Comparison of ENCODE assay signal across 26 cellular contexts in the genomic region with DNA sequence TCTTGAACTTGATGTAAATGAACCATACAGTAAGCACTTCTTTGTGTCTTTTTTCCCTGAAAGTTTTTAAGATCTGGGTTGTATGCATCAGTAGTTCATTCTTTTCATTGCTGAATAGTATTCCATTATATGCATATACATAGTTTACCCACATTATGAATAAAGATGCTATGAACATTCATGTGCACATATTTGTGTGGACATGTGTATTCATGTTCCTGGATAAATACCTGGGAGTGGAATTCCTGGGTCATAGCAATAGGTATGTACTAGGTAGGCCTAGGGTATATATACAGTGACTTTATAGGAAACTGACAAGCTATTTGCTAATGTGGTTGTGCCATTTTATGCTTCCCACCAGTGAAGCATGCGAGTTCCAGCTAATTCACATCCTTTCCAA.
DNase-seq lines count a peak whose midpoint lies in the region; ATAC-seq, FAIRE-seq and TF ChIP-seq lines count a peak whose summit lies in the region.
"Had no signal": no experiment of that assay in that cellular context is flagged by ENCODE, and none has a peak within 500 bp of the region (broad histone marks: within the 10 kb centered on the region; RNA-seq: fewer than 3 reads in every experiment).

No MANE protein-coding gene starts in this region.

- H3K4ac ChIP-seq in mesenchymal stem cell (ENCODE audit: low read depth in 1 of 2, low read length in 2 of 2): no peak overlapping the region

- ATAC-seq in foreskin keratinocyte: peak; percentile 16
- ATAC-seq: A549, GM12878, HCT116 had no signal

- H2BK12ac ChIP-seq in mesenchymal stem cell (ENCODE audit: low read length in 2 of 2): no peak overlapping the region

- intact Hi-C loops in mammary epithelial cell (cut with micrococcal nuclease): no loop called here

- no peak overlapping the region for H3K18ac ChIP-seq in mesenchymal stem cell (ENCODE audit: low read depth in 1 of 2, low read length in 2 of 2)

- H2AFZ ChIP-seq in mammary epithelial cell (ENCODE audit: low read depth, low read length) (no peak overlapping the region), mesenchymal stem cell (ENCODE audit: low read depth, low read length) (no peak overlapping the region)
- H2AFZ ChIP-seq: GM23248 had no signal

- no peak overlapping the region for H4K91ac ChIP-seq in mesenchymal stem cell (ENCODE audit: low read length)

- no peaks in the 10 kb centered on the region for H4K20me1 ChIP-seq in mammary epithelial cell (ENCODE audit: insufficient read depth, low read length)
- H4K20me1 ChIP-seq: BLaER1 treated with 17β-estradiol and CSF1 and Interleukin-3, amounts not matched to agents 10 nM and 100 nM had no signal

- H3K23ac ChIP-seq in mesenchymal stem cell (ENCODE audit: low read length in 2 of 2): no peak overlapping the region

- no peaks in the 10 kb centered on the region for H3K79me1 ChIP-seq in mesenchymal stem cell (replicated peaks; ENCODE audit: low read length, poor library complexity, severe bottlenecking)

- no TSS peak for BruUV-seq in mammary epithelial cell (replicated peaks; lab: Mats Ljungman, UMichigan)

- TF ChIP-seq CTCF in HEK293 (tag by site-specific recombination; IDR thresholded peaks at IDR 0.05) (no peak), bronchial epithelial cell (IDR thresholded peaks at IDR 0.05; ENCODE audit: insufficient read depth, low read length, severe bottlenecking) (no peak), foreskin keratinocyte (conservative IDR thresholded peaks at IDR 0.05) (no peak), mammary epithelial cell (conservative IDR thresholded peaks at IDR 0.05 in 1 of 2, IDR thresholded peaks at IDR 0.05 in 1 of 2; ENCODE audit: extremely low read depth in 1 of 2, insufficient read depth in 1 of 2, low read depth in 1 of 2, low read length in 2 of 2) (no peak)

- no peaks in the 10 kb centered on the region for H3K36me3 ChIP-seq in HEK293 (ENCODE audit: control insufficient read depth in 2 of 2, insufficient read depth in 1 of 2, low read length in 2 of 2)
- H3K36me3 ChIP-seq in bronchial epithelial cell (ENCODE audit: control insufficient read depth, insufficient read depth, low read length): no peaks in the 10 kb centered on the region
- H3K36me3 ChIP-seq in mammary epithelial cell (ENCODE audit: insufficient read depth, low read length): no peaks in the 10 kb centered on the region
- no peaks in the 10 kb centered on the region for H3K36me3 ChIP-seq in mesenchymal stem cell (ENCODE audit: control insufficient read depth in 1 of 2, insufficient read depth in 2 of 2, low read depth in 1 of 2, low read length in 2 of 2)
- H3K36me3 ChIP-seq: BE2C; BLaER1 treated with 17β-estradiol and CSF1 and Interleukin-3, amounts not matched to agents 10 nM and 100 nM had no signal

- no peak overlapping the region for H4K8ac ChIP-seq in mesenchymal stem cell (ENCODE audit: low read length)

- no peaks in the 10 kb centered on the region for H3K79me2 ChIP-seq in mammary epithelial cell (ENCODE audit: insufficient read depth, low read length)

- H2BK15ac ChIP-seq in mesenchymal stem cell (ENCODE audit: low read depth, poor library complexity, severe bottlenecking): no peak overlapping the region

- H3K4me1 ChIP-seq in HEK293 (ENCODE audit: control insufficient read depth, insufficient read depth, low read length) (no peaks in the 10 kb centered on the region; the same call in 1 of the 2 replicates), foreskin keratinocyte (no peaks in the 10 kb centered on the region), mammary epithelial cell (ENCODE audit: insufficient read depth, low read length) (no peaks in the 10 kb centered on the region), mesenchymal stem cell (ENCODE audit: control insufficient read depth, insufficient read depth, low read depth, low read length) (no peaks in the 10 kb centered on the region)
- H3K4me1 ChIP-seq: A549; BE2C; BLaER1 treated with 17β-estradiol and CSF1 and Interleukin-3, amounts not matched to agents 10 nM and 100 nM had no signal

- no peak overlapping the region for H2AK5ac ChIP-seq in mesenchymal stem cell (ENCODE audit: low read length, severe bottlenecking)

- dilution Hi-C loops in mammary epithelial cell (cut with HindIII; ENCODE audit: low sequenced_read_pairs): no loop called here

- no peak overlapping the region for H2BK120ac ChIP-seq in mesenchymal stem cell (ENCODE audit: low read depth, low read length)

- WGBS in mammary epithelial cell (ENCODE audit: low coverage, missing lambda C conversion rate): 88% methylated on average over 1 of the region's 1 CpG
- WGBS in mesenchymal stem cell: no CpG with 5 or more reads among the region's 1 CpG

- H3K4me2 ChIP-seq in mammary epithelial cell (ENCODE audit: insufficient read depth, low read depth, low read length) (no peak overlapping the region), mesenchymal stem cell (ENCODE audit: low read length, poor library complexity, severe bottlenecking) (no peak overlapping the region)
- H3K4me2 ChIP-seq: A549; BLaER1 treated with 17β-estradiol and CSF1 and Interleukin-3, amounts not matched to agents 10 nM and 100 nM had no signal

- H3K4me3 ChIP-seq in HEK293 (ENCODE audit: low read depth, low read length) (no peak overlapping the region), bronchial epithelial cell (ENCODE audit: low read depth, low read length) (no peak overlapping the region), mammary epithelial cell (replicated peaks in 1 of 3; ENCODE audit: insufficient read depth in 1 of 3, low read depth in 2 of 3, low read length in 3 of 3) (no peak overlapping the region), mesenchymal stem cell (ENCODE audit: insufficient read depth in 1 of 2, low read depth in 1 of 2, low read length in 2 of 2) (no peak overlapping the region)
- H3K4me3 ChIP-seq: A549; BLaER1 treated with 17β-estradiol and CSF1 and Interleukin-3, amounts not matched to agents 10 nM and 100 nM; GM12878; GM23248 had no signal

- H3K9ac ChIP-seq in mammary epithelial cell (ENCODE audit: insufficient read depth, low read length) (no peak overlapping the region), mesenchymal stem cell (ENCODE audit: low read length) (no peak overlapping the region)
- H3K9ac ChIP-seq: BLaER1 treated with 17β-estradiol and CSF1 and Interleukin-3, amounts not matched to agents 10 nM and 100 nM; GM23248 had no signal

- FAIRE-seq in bronchial epithelial cell (lab: Jason Lieb, UNC): no peak
- FAIRE-seq: A549, D721Med, GM12878, GM19239, H1 had no signal

- DNase-seq in bronchial epithelial cell (ENCODE audit: low read depth): peak; percentile 56
- peak; percentile 35 to 69 for DNase-seq in foreskin keratinocyte
- DNase-seq in activated gamma-delta T cell (lab: John Stamatoyannopoulos, UW): no peak
- DNase-seq in mammary epithelial cell: no peak
- no peak for DNase-seq in mesenchymal stem cell
- DNase-seq: 8988T; ACHN; AML-193; BE2C; CD4-positive, alpha-beta T cell; CD8-positive, alpha-beta memory T cell; DMS 273 treated with DMSO at 0.1 percent for 48 hours; DMS79; EL; GDM1; H9; HFFc6 had no signal

- H3K27me3 ChIP-seq in bronchial epithelial cell (ENCODE audit: control insufficient read depth, insufficient read depth, low read length) (no peaks in the 10 kb centered on the region), foreskin keratinocyte (no peaks in the 10 kb centered on the region), mammary epithelial cell (ENCODE audit: insufficient read depth, low read length) (no peaks in the 10 kb centered on the region), mesenchymal stem cell (ENCODE audit: control insufficient read depth in 1 of 2, insufficient read depth in 1 of 2, low read length in 2 of 2) (no peaks in the 10 kb centered on the region)
- H3K27me3 ChIP-seq: BE2C; BLaER1 treated with 17β-estradiol and CSF1 and Interleukin-3, amounts not matched to agents 10 nM and 100 nM had no signal

- H3K27ac ChIP-seq in HEK293 (ENCODE audit: extremely low read depth, low read depth, low read length): no peak overlapping the region
- H3K27ac ChIP-seq in foreskin keratinocyte: no peak overlapping the region
- no peak overlapping the region for H3K27ac ChIP-seq in mammary epithelial cell (ENCODE audit: insufficient read depth, low read depth, low read length)
- H3K27ac ChIP-seq in mesenchymal stem cell (ENCODE audit: low read length, poor library complexity, severe bottlenecking): no peak overlapping the region
- H3K27ac ChIP-seq: A549; BLaER1 treated with 17β-estradiol and CSF1 and Interleukin-3, amounts not matched to agents 10 nM and 100 nM; GM23248 had no signal

- CTCF ChIA-PET in HEK293 (lab: Yijun Ruan, JAX) (no interaction called here), mammary epithelial cell (lab: Charles Lee; ENCODE audit: low non-redundant PET) (no interaction called here)

- in situ Hi-C loops in mammary epithelial cell (cut with MboI; ENCODE audit: low sequenced_read_pairs in 2 of 2): no loop called here

- no peak overlapping the region for H2BK5ac ChIP-seq in mesenchymal stem cell (ENCODE audit: low read depth, low read length, poor library complexity, severe bottlenecking)

- POLR2A ChIA-PET in HEK293 (lab: Yijun Ruan, JAX): no interaction called here

- no peaks in the 10 kb centered on the region for H3K9me3 ChIP-seq in HEK293 (ENCODE audit: control insufficient read depth, insufficient read depth, low read depth, low read length)
- no peaks in the 10 kb centered on the region for H3K9me3 ChIP-seq in mammary epithelial cell (replicated peaks; ENCODE audit: insufficient read depth, low read length)
- H3K9me3 ChIP-seq in mesenchymal stem cell (ENCODE audit: control insufficient read depth, low read length): no peaks in the 10 kb centered on the region
- H3K9me3 ChIP-seq: A549; BE2C; BLaER1 treated with 17β-estradiol and CSF1 and Interleukin-3, amounts not matched to agents 10 nM and 100 nM had no signal

- no peak overlapping the region for H3K14ac ChIP-seq in mesenchymal stem cell (ENCODE audit: low read length in 2 of 2)

TF ChIP-seq in HEK293, 187 proteins besides CTCF, POLR2A, EP300 and RAD21:
- TF ChIP-seq ZNF146 (tag by site-specific recombination; IDR thresholded peaks at IDR 0.05): 0 out of 2 replicates have a peak, but pooled peaks have one; percentile 33
- TF ChIP-seq SP3 (tag by site-specific recombination; IDR thresholded peaks at IDR 0.05): no peak

Comparison
In these comparisons a context has a peak if more than half of its experiments do, and no peak if none do; other contexts are left out.
1. DNase-seq: peak in bronchial epithelial cell (single experiment) and foreskin keratinocyte (2 of 2); none in activated gamma-delta T cell (single experiment), mammary epithelial cell (single experiment) and mesenchymal stem cell (single experiment).